ENCODE assay signal across 8 cellular contexts in genomic region chr20:53582574-53583351, GRCh38. TPM values are rescaled to one million over a fixed set of nuclear protein-coding genes. Genes with fewer than 3 reads are reported as not detected.
DNase-seq lines count a peak whose midpoint lies in the region; ATAC-seq and TF ChIP-seq lines count a peak whose summit lies in the region.

No MANE protein-coding gene starts in this region.

- intact Hi-C loops in CD14-positive monocyte (cut with micrococcal nuclease) = loop anchor here (2.0 to 5.0 kb wide), 2 partner anchors 28 to 40 kb away; no protein-coding TSS in a partner anchor
- intact Hi-C loops in activated CD8-positive, alpha-beta T cell treated with anti-CD3 and anti-CD28 coated beads for 36 hours (cut with micrococcal nuclease) = loop anchor here (5.0 kb wide), 1 partner anchor 125 kb away; no protein-coding TSS in a partner anchor

- peak overlapping the region; percentile 84 to 96 (median 90) for H3K27ac Mint-ChIP-seq in CD14-positive monocyte
- peak overlapping the region; percentile 94 for H3K27ac Mint-ChIP-seq in activated CD8-positive, alpha-beta T cell treated with anti-CD3 and anti-CD28 coated beads for 36 hours

- H3K4me3 Mint-ChIP-seq in CD14-positive monocyte = no peak overlapping the region
- H3K4me3 Mint-ChIP-seq in activated CD8-positive, alpha-beta T cell treated with anti-CD3 and anti-CD28 coated beads for 36 hours = peak overlapping the region; percentile 90

- CTCF ChIA-PET in activated CD8-positive, alpha-beta T cell treated with anti-CD3 and anti-CD28 coated beads for 36 hours (lab: Charles Lee) = interaction anchor here (1.0 to 2.4 kb wide), 5 partner anchors 39 to 357 kb away, joined by 3 to 15 read pairs (median 4); no protein-coding TSS in a partner anchor

- peak overlapping the region; percentile 42 for H3K4me3 ChIP-seq in Jurkat, Clone E6-1 (ENCODE audit: low read length)
- H3K4me3 ChIP-seq in fibroblast of villous mesenchyme (ENCODE audit: low read depth, low read length) = no peak overlapping the region
- peak overlapping the region; percentile 6 for H3K4me3 ChIP-seq in rectal smooth muscle tissue (ENCODE audit: low read length)

- DNase-seq in CD14-positive monocyte (ENCODE audit: low spot score) = peak; percentile 81
- DNase-seq in Jurkat, Clone E6-1 (ENCODE audit: low read depth, low spot score) = no peak
- peak; percentile 70 for DNase-seq in activated CD8-positive, alpha-beta T cell treated with anti-CD3 and anti-CD28 coated beads for 36 hours
- peak; percentile 96 for DNase-seq in fibroblast of villous mesenchyme (ENCODE audit: low read depth)
- DNase-seq in GDM1 (lab: John Stamatoyannopoulos, UW) = no peak
- DNase-seq in SK-N-DZ (ENCODE audit: low spot score) = no peak
- no peak for DNase-seq in NCI-H1105 (lab: John Stamatoyannopoulos, UW)

- H3K4me1 Mint-ChIP-seq in CD14-positive monocyte = peaks cover 82% of the 10 kb centered on the region
- peaks cover 74% of the 10 kb centered on the region for H3K4me1 Mint-ChIP-seq in activated CD8-positive, alpha-beta T cell treated with anti-CD3 and anti-CD28 coated beads for 36 hours (ENCODE audit: low read depth)

- H3K27me3 ChIP-seq in rectal smooth muscle tissue (ENCODE audit: control insufficient read depth, insufficient read depth, low read length) = no peaks in the 10 kb centered on the region

- no peak for TF ChIP-seq CTCF in CD14-positive monocyte (IDR thresholded peaks at IDR 0.05)
- TF ChIP-seq CTCF in activated CD8-positive, alpha-beta T cell treated with anti-CD3 and anti-CD28 coated beads for 36 hours (IDR thresholded peaks at IDR 0.05) = no peak
- TF ChIP-seq CTCF in fibroblast of villous mesenchyme (IDR thresholded peaks at IDR 0.05; ENCODE audit: insufficient read depth, low read depth, low read length) = no peak

- no peaks in the 10 kb centered on the region for H3K9me3 Mint-ChIP-seq in CD14-positive monocyte
- no peaks in the 10 kb centered on the region for H3K9me3 Mint-ChIP-seq in activated CD8-positive, alpha-beta T cell treated with anti-CD3 and anti-CD28 coated beads for 36 hours

- H3K36me3 ChIP-seq in rectal smooth muscle tissue (ENCODE audit: control insufficient read depth, insufficient read depth, low read length) = peaks cover 10% of the 10 kb centered on the region

- POLR2A ChIA-PET in activated CD8-positive, alpha-beta T cell treated with anti-CD3 and anti-CD28 coated beads for 36 hours (lab: Charles Lee) = interaction anchor here (0.5 to 3.3 kb wide), 12 partner anchors 11 to 446 kb away, joined by 3 to 14 read pairs (median 4); partner anchors contain the start of gene ZNF217

- peak overlapping the region; percentile 15 for H3K27ac ChIP-seq in rectal smooth muscle tissue (ENCODE audit: low read depth, low read length)

- peaks cover 47 to 58% of the 10 kb centered on the region in 2 donors for H3K36me3 Mint-ChIP-seq in CD14-positive monocyte
- H3K36me3 Mint-ChIP-seq in activated CD8-positive, alpha-beta T cell treated with anti-CD3 and anti-CD28 coated beads for 36 hours (ENCODE audit: low read depth) = peaks cover 58% of the 10 kb centered on the region

- H3K4me1 ChIP-seq in rectal smooth muscle tissue (ENCODE audit: control insufficient read depth, insufficient read depth, low read length) = peaks cover 6% of the 10 kb centered on the region

- peak; percentile 50 for ATAC-seq in activated CD8-positive, alpha-beta T cell treated with anti-CD3 and anti-CD28 coated beads for 36 hours

- H3K9ac ChIP-seq in rectal smooth muscle tissue (ENCODE audit: low read length) = no peak overlapping the region

- H3K27me3 Mint-ChIP-seq in CD14-positive monocyte (ENCODE audit: low read depth in 3 of 3) = peaks cover 0 to 2% (median 0%) of the 10 kb centered on the region in 3 donors
- no peaks in the 10 kb centered on the region for H3K27me3 Mint-ChIP-seq in activated CD8-positive, alpha-beta T cell treated with anti-CD3 and anti-CD28 coated beads for 36 hours

RNA-seq across cellular contexts. Expression of gene ZNF217, which starts 10.9 kb away (rescaled TPM):
- polyA plus RNA-seq in CD14-positive monocyte = 10 to 100 TPM; 10.5 to 41.5 TPM
- polyA plus RNA-seq in Jurkat, Clone E6-1 (2012; ENCODE audit: insufficient read depth, insufficient read length) = 20.9 TPM
- 10 to 100 TPM; 51.3 to 51.8 TPM for total RNA-seq in activated CD8-positive, alpha-beta T cell treated with anti-CD3 and anti-CD28 coated beads for 36 hours
- 20.3 and 22.9 TPM in 2 replicates for total RNA-seq in fibroblast of villous mesenchyme
- 9.8 and 10.8 TPM in 2 replicates for polyA plus RNA-seq in SK-N-DZ (2014; cell fraction: cytosol; rRNA removed)
- 9.4 and 19.0 TPM in 2 replicates for polyA plus RNA-seq in SK-N-DZ (2014; cell fraction: nucleus; rRNA removed)

Comparison
In these comparisons a context has a peak if more than half of its experiments do, and no peak if none do; other contexts are left out.
1. DNase-seq: peak in CD14-positive monocyte (single experiment), activated CD8-positive, alpha-beta T cell treated with anti-CD3 and anti-CD28 coated beads for 36 hours (single experiment) and fibroblast of villous mesenchyme (single experiment); none in Jurkat, Clone E6-1 (single experiment), GDM1 (single experiment), SK-N-DZ (single experiment) and NCI-H1105 (single experiment).